ENCODE assay signal across 17 cellular contexts in the genomic region with DNA sequence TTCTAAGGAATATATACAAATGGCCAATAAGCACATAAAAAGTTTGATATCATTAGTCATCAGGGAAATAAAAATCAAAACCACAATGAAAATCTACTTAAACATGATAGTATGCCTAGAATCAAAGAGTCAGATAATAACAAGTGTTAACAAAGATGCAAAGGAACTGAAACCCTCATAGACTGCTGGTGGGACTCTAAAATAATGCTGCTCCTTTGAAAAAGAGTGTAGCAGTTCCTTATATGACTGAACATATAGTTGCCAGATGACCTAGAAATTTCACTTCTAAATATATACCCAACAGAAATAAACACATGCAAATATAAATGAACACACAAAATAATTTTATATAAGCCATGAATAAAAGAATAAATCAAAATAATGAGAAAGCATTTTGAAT.
DNase-seq lines count a peak whose midpoint lies in the region; ATAC-seq and TF ChIP-seq lines count a peak whose summit lies in the region.
"Had no signal": no experiment of that assay in that cellular context is flagged by ENCODE, and none has a peak within 500 bp of the region (broad histone marks: within the 10 kb centered on the region; RNA-seq: fewer than 3 reads in every experiment).

No MANE protein-coding gene starts in this region.

- H4K5ac ChIP-seq in mesendoderm (ENCODE audit: low read length): no peak overlapping the region

- no peak overlapping the region for H2AK5ac ChIP-seq in mesendoderm (ENCODE audit: low read length)

- POLR2A ChIA-PET in activated CD4-positive, alpha-beta T cell treated with anti-CD3 and anti-CD28 coated beads for 36 hours (lab: Charles Lee): no interaction called here

- no peak overlapping the region for H2AFZ ChIP-seq in MM.1S (ENCODE audit: low read length)

- H3K9me3 ChIP-seq in MM.1S (replicated peaks; ENCODE audit: insufficient read depth, low read length): no peaks in the 10 kb centered on the region

- H3K79me1 ChIP-seq in mesendoderm (ENCODE audit: low read length): no peaks in the 10 kb centered on the region

- no peaks in the 10 kb centered on the region for H3K27me3 Mint-ChIP-seq in activated CD4-positive, alpha-beta T cell treated with anti-CD3 and anti-CD28 coated beads for 36 hours
- H3K27me3 Mint-ChIP-seq: activated naive CD8-positive, alpha-beta T cell; progenitor cell of endocrine pancreas had no signal

- ATAC-seq in GM18511 (IDR thresholded peaks at IDR 0.05; ENCODE audit: unreplicated experiment) (peak; percentile 93), GM21367 (IDR thresholded peaks at IDR 0.05; ENCODE audit: unreplicated experiment) (peak; percentile 79), HG02885 (IDR thresholded peaks at IDR 0.05; ENCODE audit: poor library complexity, unreplicated experiment) (peak; percentile 95), omental fat pad (ENCODE audit: low FRiP score) (no peak)
- no peak for ATAC-seq in activated CD4-positive, alpha-beta T cell treated with anti-CD3 and anti-CD28 coated beads for 36 hours
- ATAC-seq: left lobe of liver had no signal

- CTCF ChIA-PET in activated CD4-positive, alpha-beta T cell treated with anti-CD3 and anti-CD28 coated beads for 36 hours (lab: Charles Lee): no interaction called here

- H3K36me3 Mint-ChIP-seq in activated CD4-positive, alpha-beta T cell treated with anti-CD3 and anti-CD28 coated beads for 36 hours (ENCODE audit: low read depth): no peaks in the 10 kb centered on the region
- H3K36me3 Mint-ChIP-seq: activated naive CD8-positive, alpha-beta T cell had no signal

- DNase-seq in MM.1S (peak; percentile 18), mesendoderm (no peak), hepatic stellate cell (ENCODE audit: low spot score) (no peak), omental fat pad (ENCODE audit: low spot score) (no peak)
- no peak for DNase-seq in activated CD4-positive, alpha-beta T cell treated with anti-CD3 and anti-CD28 coated beads for 36 hours
- DNase-seq: activated CD4-positive, alpha-beta T cell treated with anti-CD3 and anti-CD28 coated beads for 1 hour; DMS 273 treated with DMSO at 0.1 percent for 48 hours; effector CD4-positive, alpha-beta T cell; SHP77; stimulated activated CD4-positive, alpha-beta T cell treated with anti-CD3 and anti-CD28 coated beads, Interleukin-12 subunit alpha, Interleukin-12 subunit beta, amount 100 ng/mL, for 4 hours had no signal

- no peak overlapping the region for H2BK120ac ChIP-seq in mesendoderm (ENCODE audit: low read depth, low read length)

- H3K23ac ChIP-seq in mesendoderm (ENCODE audit: low read length): no peak overlapping the region

- TF ChIP-seq CTCF in MM.1S (IDR thresholded peaks at IDR 0.05; ENCODE audit: low read length) (no peak), omental fat pad (IDR thresholded peaks at IDR 0.05) (no peak)

- intact Hi-C loops in activated CD4-positive, alpha-beta T cell treated with anti-CD3 and anti-CD28 coated beads for 36 hours (cut with DNase I, micrococcal nuclease): no loop called here

- H3K79me2 ChIP-seq in MM.1S (ENCODE audit: low read length) (no peaks in the 10 kb centered on the region), mesendoderm (ENCODE audit: control insufficient read depth, insufficient read depth, low read length) (no peaks in the 10 kb centered on the region)

- H3F3A ChIP-seq in MM.1S (ENCODE audit: insufficient read depth, low read length): no peaks in the 10 kb centered on the region

- no peaks in the 10 kb centered on the region for H3K4me1 Mint-ChIP-seq in activated CD4-positive, alpha-beta T cell treated with anti-CD3 and anti-CD28 coated beads for 36 hours

- no peak overlapping the region for H3K4me3 Mint-ChIP-seq in activated CD4-positive, alpha-beta T cell treated with anti-CD3 and anti-CD28 coated beads for 36 hours
- H3K4me3 Mint-ChIP-seq: activated naive CD8-positive, alpha-beta T cell; T-helper 2 cell treated with Interferon-gamma antibody and Interleukin-4, amounts not matched to agents 5 μg/mL and 100 μg/mL, for 36 hours had no signal

- no peak overlapping the region for H2BK15ac ChIP-seq in mesendoderm (replicated peaks; ENCODE audit: low read depth)

- H3K9me3 Mint-ChIP-seq in activated CD4-positive, alpha-beta T cell treated with anti-CD3 and anti-CD28 coated beads for 36 hours (ENCODE audit: low read depth): no peaks in the 10 kb centered on the region
- H3K9me3 Mint-ChIP-seq: T-helper 2 cell treated with Interferon-gamma antibody and Interleukin-4, amounts not matched to agents 5 μg/mL and 100 μg/mL, for 36 hours had no signal

- H3K27me3 ChIP-seq in MM.1S (replicated peaks; ENCODE audit: insufficient read depth, low read length): no peaks in the 10 kb centered on the region
- H3K27me3 ChIP-seq in mesendoderm (ENCODE audit: insufficient read depth, low read length, poor library complexity): no peaks in the 10 kb centered on the region

- no peak overlapping the region for H2BK5ac ChIP-seq in mesendoderm (ENCODE audit: low read length)

- no peak overlapping the region for H3K4ac ChIP-seq in mesendoderm (ENCODE audit: low read depth, low read length)

- no peak overlapping the region for H4K8ac ChIP-seq in mesendoderm (ENCODE audit: low read depth, low read length)

- H3K9ac ChIP-seq in MM.1S (ENCODE audit: low read length) (no peak overlapping the region), mesendoderm (ENCODE audit: low read length) (no peak overlapping the region)

- H3K4me2 ChIP-seq in MM.1S (ENCODE audit: low read depth, low read length) (no peak overlapping the region), mesendoderm (ENCODE audit: low read length) (no peak overlapping the region)

- no peak overlapping the region for H3K18ac ChIP-seq in mesendoderm (ENCODE audit: low read length)

- no peak overlapping the region for H3K56ac ChIP-seq in mesendoderm (ENCODE audit: low read length)

- H3K27ac ChIP-seq in MM.1S (ENCODE audit: low read length): no peak overlapping the region
- H3K27ac ChIP-seq in mesendoderm (ENCODE audit: low read depth, low read length): no peak overlapping the region

- no peaks in the 10 kb centered on the region for H3K36me3 ChIP-seq in MM.1S (replicated peaks; ENCODE audit: insufficient read depth, low read length)
- H3K36me3 ChIP-seq in mesendoderm (ENCODE audit: control insufficient read depth, insufficient read depth, low read length): no peaks in the 10 kb centered on the region

- no peak overlapping the region for H3K27ac Mint-ChIP-seq in activated CD4-positive, alpha-beta T cell treated with anti-CD3 and anti-CD28 coated beads for 36 hours
- H3K27ac Mint-ChIP-seq: activated naive CD8-positive, alpha-beta T cell; progenitor cell of endocrine pancreas; T-helper 2 cell treated with Interferon-gamma antibody and Interleukin-4, amounts not matched to agents 5 μg/mL and 100 μg/mL, for 36 hours had no signal

- no peaks in the 10 kb centered on the region for H4K20me1 ChIP-seq in MM.1S (ENCODE audit: insufficient read depth, low read length)

- H3K4me3 ChIP-seq in MM.1S (ENCODE audit: low read length): no peak overlapping the region
- H3K4me3 ChIP-seq in mesendoderm (ENCODE audit: low read length): no peak overlapping the region

- H3K4me1 ChIP-seq in MM.1S (ENCODE audit: low read length) (peaks cover 14% of the 10 kb centered on the region), mesendoderm (ENCODE audit: control insufficient read depth, low read depth, low read length) (no peaks in the 10 kb centered on the region)

- no peaks in the 10 kb centered on the region for H3K9me2 ChIP-seq in MM.1S (replicated peaks; ENCODE audit: insufficient read depth, low read length)

Comparison
In these comparisons a context has a peak if more than half of its experiments do, and no peak if none do; other contexts are left out.
1. ATAC-seq: peak in GM18511 (single experiment), GM21367 (single experiment) and HG02885 (single experiment); none in activated CD4-positive, alpha-beta T cell treated with anti-CD3 and anti-CD28 coated beads for 36 hours (single experiment) and omental fat pad (single experiment).